Comparison of ENCODE assay signal across 1 cellular context in genomic region chr1:91746728-91747338, GRCh38.
TF ChIP-seq lines count a peak whose summit lies in the region.

No MANE protein-coding gene starts in this region.

TF ChIP-seq in WTC11, 78 proteins besides CTCF, POLR2A, EP300 and RAD21 (continued from another document):
- TF ChIP-seq ZMAT4 (CRISPR knock-in tag; IDR thresholded peaks at IDR 0.05) (no peak), ATF1 (CRISPR knock-in tag; IDR thresholded peaks at IDR 0.05) (no peak)
